8 cellular contexts compared by ENCODE assay signal in genomic region chr11:2268911-2269600, GRCh38. TPM values are rescaled to one million over a fixed set of nuclear protein-coding genes. Genes with fewer than 3 reads are reported as not detected.
DNase-seq lines count a peak whose midpoint lies in the region; ATAC-seq, FAIRE-seq and TF ChIP-seq lines count a peak whose summit lies in the region.

No MANE protein-coding gene starts in this region.

- peaks cover 65% of the 10 kb centered on the region for H3K27me3 Mint-ChIP-seq in progenitor cell of endocrine pancreas

- intact Hi-C loops in Right ventricle myocardium superior (cut with DNase I), result no loop called here

- no peak for FAIRE-seq in urothelium cell line (lab: Jason Lieb, UNC)

- peak; percentile 42 for ATAC-seq in Right ventricle myocardium superior (ENCODE audit: poor library complexity)
- ATAC-seq in HG03457 (IDR thresholded peaks at IDR 0.05; ENCODE audit: unreplicated experiment), result no peak

- peak overlapping the region; percentile 60 for H3K4me3 Mint-ChIP-seq in progenitor cell of endocrine pancreas (ENCODE audit: low read depth)

- no peak for TF ChIP-seq CTCF in progenitor cell of endocrine pancreas (IDR thresholded peaks at IDR 0.05; ENCODE audit: unreplicated experiment)

- in situ Hi-C loops in Caki2 (cut with HindIII; ENCODE audit: low pct_unique_long_range_greater_than_20kb, low sequenced_read_pairs), result no loop called here

- DNase-seq in Caki2 (ENCODE audit: low read depth) (peak; percentile 41), NCI-H226 (peak; percentile 57), activated T-helper 1 cell treated with Interleukin-2 at 50 U/mL for 16 hours (ENCODE audit: low read depth) (peak; percentile 25), Right ventricle myocardium superior (peak; percentile 71), progenitor cell of endocrine pancreas (ENCODE audit: low spot score, unreplicated experiment) (no peak), urothelium cell line (ENCODE audit: low spot score) (peak; percentile 54), SK-N-DZ (ENCODE audit: low spot score) (no peak)

- H3K4me1 Mint-ChIP-seq in progenitor cell of endocrine pancreas (ENCODE audit: low read depth), result peaks cover 5% of the 10 kb centered on the region

- no peaks in the 10 kb centered on the region for H3K36me3 Mint-ChIP-seq in progenitor cell of endocrine pancreas (ENCODE audit: insufficient read depth)

- no peaks in the 10 kb centered on the region for H3K9me3 Mint-ChIP-seq in progenitor cell of endocrine pancreas (ENCODE audit: low read depth)

- H3K27ac Mint-ChIP-seq in progenitor cell of endocrine pancreas, result no peak overlapping the region

RNA-seq across cellular contexts. Expression of gene ASCL2, which starts 1.3 kb away (rescaled TPM):
- total RNA-seq in Caki2 (2014; rRNA removed; shearing (Covaris generic); ENCODE audit: low replicate concordance), result not detected in 2 replicates
- total RNA-seq in Right ventricle myocardium superior (0.11 TPM), progenitor cell of endocrine pancreas (1.6 and 2.4 TPM in 2 replicates)
- not detected in 2 replicates for polyA plus RNA-seq in SK-N-DZ (2014; cell fraction: cytosol; rRNA removed)
- polyA plus RNA-seq in SK-N-DZ (2014; cell fraction: nucleus; rRNA removed), result not detected in 2 replicates

RNA-seq across cellular contexts. Expression of gene C11orf21, which starts 32.7 kb away (rescaled TPM):
- total RNA-seq in Caki2 (2014; rRNA removed; shearing (Covaris generic); ENCODE audit: low replicate concordance), result 0.68 TPM in 1 of 2 replicates, not detected in the other
- total RNA-seq in Right ventricle myocardium superior (43.6 TPM), progenitor cell of endocrine pancreas (0.69 and 0.87 TPM in 2 replicates)
- polyA plus RNA-seq in SK-N-DZ (2014; cell fraction: cytosol; rRNA removed), result not detected in 2 replicates
- polyA plus RNA-seq in SK-N-DZ (2014; cell fraction: nucleus; rRNA removed), result 0.29 TPM in 1 of 2 replicates, not detected in the other

RNA-seq across cellular contexts. Expression of gene TSPAN32, which starts 32.8 kb away (rescaled TPM):
- not detected in 2 replicates for total RNA-seq in Caki2 (2014; rRNA removed; shearing (Covaris generic); ENCODE audit: low replicate concordance)
- total RNA-seq in Right ventricle myocardium superior (13.9 TPM), progenitor cell of endocrine pancreas (3.4 and 4.5 TPM in 2 replicates)
- polyA plus RNA-seq in SK-N-DZ (2014; cell fraction: cytosol; rRNA removed), result not detected in 2 replicates
- polyA plus RNA-seq in SK-N-DZ (2014; cell fraction: nucleus; rRNA removed), result 0.17 and 0.58 TPM in 2 replicates

Comparison
In these comparisons a context has a peak if more than half of its experiments do, and no peak if none do; other contexts are left out.
1. DNase-seq: peak in Caki2 (single experiment), NCI-H226 (single experiment), activated T-helper 1 cell treated with Interleukin-2 at 50 U/mL for 16 hours (single experiment), Right ventricle myocardium superior (single experiment) and urothelium cell line (single experiment); none in progenitor cell of endocrine pancreas (single experiment) and SK-N-DZ (single experiment).
2. RNA of gene C11orf21, which starts 32.7 kb away (total RNA-seq): 43.6 TPM in Right ventricle myocardium superior (single experiment); 0.69 to 0.87 TPM in progenitor cell of endocrine pancreas and 0.68 TPM in Caki2; every median in the first group is over 10 times any median in the second.